22 cellular contexts compared by ENCODE assay signal in the genomic region with DNA sequence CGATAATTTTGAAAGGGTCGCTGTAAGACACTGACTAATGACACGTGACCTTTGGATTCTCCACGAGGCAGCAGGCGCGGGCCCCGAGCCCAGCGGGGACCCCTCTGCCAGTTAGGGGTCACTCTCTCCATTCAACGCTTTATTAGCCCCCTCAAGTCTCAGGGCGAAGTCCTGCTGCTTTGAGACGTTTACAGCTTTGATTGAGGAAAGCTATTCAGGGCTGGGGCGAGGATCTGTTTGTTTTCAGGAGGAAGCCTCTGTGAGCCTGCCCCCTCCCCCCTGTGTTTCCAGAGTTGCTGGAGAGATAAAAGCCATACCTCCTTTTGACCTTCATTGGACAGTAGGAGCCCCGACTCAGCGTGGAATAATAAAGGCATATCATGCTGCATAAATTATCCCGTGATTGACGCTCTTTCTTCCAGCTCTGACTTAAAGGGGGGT. TPM values are rescaled to one million over a fixed set of nuclear protein-coding genes. Genes with fewer than 3 reads are reported as not detected.
A peak's percentile ranks its signal among the peaks of the same experiment; 100 is the strongest.
DNase-seq lines count a peak whose midpoint lies in the region; ATAC-seq, FAIRE-seq and TF ChIP-seq lines count a peak whose summit lies in the region.
"Had no signal": no experiment of that assay in that cellular context is flagged by ENCODE, and none has a peak within 500 bp of the region (broad histone marks: within the 10 kb centered on the region; RNA-seq: fewer than 3 reads in every experiment).

No MANE protein-coding gene starts in this region.

- WGBS in A549 (ENCODE audit: missing lambda C conversion rate): 45% methylated on average over 13 of the region's 16 CpGs
- WGBS in mesodermal cell (ENCODE audit: insufficient coverage in 2 of 2), 2 experiments: 2 to 3% methylated on average over 6 to 12 of the region's 16 CpGs

- H3K27ac ChIP-seq in A549 (no peak overlapping the region), mesodermal cell (ENCODE audit: low read depth, low read length, severe bottlenecking) (peak overlapping the region; percentile 94), breast epithelium (no peak overlapping the region)
- H3K27ac ChIP-seq: heart left ventricle, neutrophil, Peyer's patch had no signal

- BruUV-seq in Calu3 (replicated peaks; lab: Mats Ljungman, UMichigan): no TSS peak

- intact Hi-C loops in Calu3 (cut with micrococcal nuclease; ENCODE audit: unreplicated experiment) (loop anchor here (5.0 kb wide), 1 partner anchor 91 kb away; no protein-coding TSS in a partner anchor), breast epithelium (cut with DNase I; ENCODE audit: low total_unique reads) (no loop called here)

- POLR2A ChIA-PET in A549 (lab: Yijun Ruan, JAX): no interaction called here
- POLR2A ChIA-PET in HEK293T (lab: Yijun Ruan, JAX): no interaction called here

- TF ChIP-seq POLR2A in A549 (IDR thresholded peaks at IDR 0.05; ENCODE audit: low read length) (no peak), breast epithelium (IDR thresholded peaks at IDR 0.05) (no peak)

- no peak for TF ChIP-seq RAD21 in A549 (conservative IDR thresholded peaks at IDR 0.05 in 1 of 2, IDR thresholded peaks at IDR 0.05 in 1 of 2)

- H3K36me3 ChIP-seq in mesodermal cell (ENCODE audit: control insufficient read depth, insufficient read depth, low read length) (no peaks in the 10 kb centered on the region), breast epithelium (no peaks in the 10 kb centered on the region)
- H3K36me3 ChIP-seq: heart left ventricle, neutrophil, Peyer's patch had no signal

- H3K9me3 Mint-ChIP-seq in Calu3 (ENCODE audit: low read depth, unreplicated experiment): no peaks in the 10 kb centered on the region
- H3K9me3 Mint-ChIP-seq: activated naive CD8-positive, alpha-beta T cell treated with anti-CD3 and anti-CD28 coated beads, Interleukin-2, amount 10 ng/mL, durations not matched to agents 7 days and 5 days had no signal

- FAIRE-seq in A549 (lab: Jason Lieb, UNC): no peak
- FAIRE-seq: D721Med had no signal

- TF ChIP-seq EP300 in A549 (IDR thresholded peaks at IDR 0.05): no peak

- no peak overlapping the region for H3K4me3 ChIP-seq in A549
- peak overlapping the region; percentile 14 for H3K4me3 ChIP-seq in choroid plexus epithelial cell (ENCODE audit: low read depth, low read length)
- no peak overlapping the region for H3K4me3 ChIP-seq in mesodermal cell (ENCODE audit: extremely low read depth, insufficient read depth, low read length, poor library complexity, severe bottlenecking)
- no peak overlapping the region for H3K4me3 ChIP-seq in breast epithelium

- H3K27me3 ChIP-seq in breast epithelium: peaks cover 0 to 32% of the 10 kb centered on the region in 2 donors

- H3K4me2 ChIP-seq in A549: peak overlapping the region; percentile 49; the same call in 2 of the 3 replicates

- H3K27ac Mint-ChIP-seq in Calu3 (ENCODE audit: unreplicated experiment): no peak overlapping the region
- H3K27ac Mint-ChIP-seq: activated naive CD8-positive, alpha-beta T cell treated with anti-CD3 and anti-CD28 coated beads, Interleukin-2, amount 10 ng/mL, durations not matched to agents 7 days and 5 days; stimulated activated naive B cell treated with anti-CD40 and anti-IgM and Interleukin-4, amounts not matched to agents 10 μg/mL and 1 μg/mL and 100 μg/mL, for 72 hours had no signal

- H3K4me3 Mint-ChIP-seq in Calu3 (ENCODE audit: low read depth, unreplicated experiment): no peak overlapping the region
- H3K4me3 Mint-ChIP-seq: activated naive CD8-positive, alpha-beta T cell treated with anti-CD3 and anti-CD28 coated beads, Interleukin-2, amount 10 ng/mL, durations not matched to agents 7 days and 5 days; stimulated activated naive B cell treated with anti-CD40 and anti-IgM and Interleukin-4, amounts not matched to agents 10 μg/mL and 1 μg/mL and 100 μg/mL, for 72 hours had no signal

- H3K4me1 ChIP-seq in A549 (peaks cover 17% of the 10 kb centered on the region), mesodermal cell (ENCODE audit: control insufficient read depth, insufficient read depth, low read length, poor library complexity, severe bottlenecking) (peaks cover 27% of the 10 kb centered on the region), breast epithelium (no peaks in the 10 kb centered on the region)

- CTCF ChIA-PET in A549 (lab: Yijun Ruan, JAX) (no interaction called here), HEK293T (lab: Yijun Ruan, JAX) (no interaction called here), Calu3 (lab: Charles Lee) (interaction anchor here (0.7 to 1.5 kb wide), 3 partner anchors 43 to 273 kb away, joined by 3 to 5 read pairs (median 4); no protein-coding TSS in a partner anchor)

- peaks cover 3% of the 10 kb centered on the region for H3K36me3 Mint-ChIP-seq in Calu3 (ENCODE audit: insufficient read depth, unreplicated experiment)
- H3K36me3 Mint-ChIP-seq: activated naive CD8-positive, alpha-beta T cell treated with anti-CD3 and anti-CD28 coated beads, Interleukin-2, amount 10 ng/mL, durations not matched to agents 7 days and 5 days; stimulated activated naive B cell treated with anti-CD40 and anti-IgM and Interleukin-4, amounts not matched to agents 10 μg/mL and 1 μg/mL and 100 μg/mL, for 72 hours had no signal

- no peaks in the 10 kb centered on the region for H3K9me3 ChIP-seq in A549
- no peaks in the 10 kb centered on the region for H3K9me3 ChIP-seq in mesodermal cell (ENCODE audit: control insufficient read depth, low read length)
- H3K9me3 ChIP-seq in breast epithelium: no peaks in the 10 kb centered on the region
- H3K9me3 ChIP-seq: heart left ventricle, neutrophil, Peyer's patch had no signal

- peak in 1 of 2 experiments; percentile 50; a peak in 3 of 6 replicates for ATAC-seq in A549
- ATAC-seq in GM18511 (IDR thresholded peaks at IDR 0.05; ENCODE audit: unreplicated experiment): no peak
- ATAC-seq: esophagus mucosa; heart left ventricle; left ventricle myocardium superior; stimulated activated naive B cell treated with anti-CD40 and anti-IgM and Interleukin-4, amounts not matched to agents 10 μg/mL and 1 μg/mL and 100 μg/mL, for 72 hours had no signal

- DNase-seq in A549 (ENCODE audit: low read depth in 1 of 2, low spot score in 1 of 2): no peak
- peak; percentile 55 for DNase-seq in HEK293T (ENCODE audit: extremely low spot score)
- DNase-seq in choroid plexus epithelial cell (ENCODE audit: low read depth): no peak
- no peak for DNase-seq in Calu3
- no peak for DNase-seq in stimulated activated CD4-positive, alpha-beta T cell treated with anti-CD3 and anti-CD28 coated beads, Interleukin-2, amount 100 ng/mL, for 48 hours
- no peak for DNase-seq in breast epithelium (ENCODE audit: low spot score in 2 of 2)
- DNase-seq: activated CD4-positive, alpha-beta T cell treated with anti-CD3 and anti-CD28 coated beads for 1 hour; activated naive CD8-positive, alpha-beta T cell treated with anti-CD3 and anti-CD28 coated beads, Interleukin-2, amount 10 ng/mL, durations not matched to agents 7 days and 5 days; activated T-cell treated with anti-CD3 and anti-CD28 coated beads for 4 hours; heart left ventricle; KBM-7; left ventricle myocardium superior; NCI-H146; NCI-H446; stimulated activated naive B cell treated with anti-CD40 and anti-IgM and Interleukin-4, amounts not matched to agents 10 μg/mL and 1 μg/mL and 100 μg/mL, for 72 hours; T-helper 1 cell had no signal

- peaks cover 42% of the 10 kb centered on the region for H3K4me1 Mint-ChIP-seq in Calu3 (ENCODE audit: low read depth, unreplicated experiment)
- H3K4me1 Mint-ChIP-seq: activated naive CD8-positive, alpha-beta T cell treated with anti-CD3 and anti-CD28 coated beads, Interleukin-2, amount 10 ng/mL, durations not matched to agents 7 days and 5 days had no signal

- TF ChIP-seq CTCF in A549 (IDR thresholded peaks at IDR 0.05) (no peak), choroid plexus epithelial cell (conservative IDR thresholded peaks at IDR 0.05; ENCODE audit: low read depth, low read length) (no peak), Calu3 (IDR thresholded peaks at IDR 0.05; ENCODE audit: unreplicated experiment) (no peak), breast epithelium (IDR thresholded peaks at IDR 0.05) (no peak)

- H3K27me3 Mint-ChIP-seq in Calu3 (ENCODE audit: unreplicated experiment): peaks cover 29% of the 10 kb centered on the region

TF ChIP-seq in A549, 52 proteins besides CTCF, POLR2A, EP300 and RAD21 (continues in another document):
- TF ChIP-seq HEYL (CRISPR knock-in tag; IDR thresholded peaks at IDR 0.05) (no peak), KDM5A (IDR thresholded peaks at IDR 0.05) (no peak), HOXA7 (CRISPR knock-in tag; IDR thresholded peaks at IDR 0.05) (no peak)
- TF ChIP-seq, protein P1, sequence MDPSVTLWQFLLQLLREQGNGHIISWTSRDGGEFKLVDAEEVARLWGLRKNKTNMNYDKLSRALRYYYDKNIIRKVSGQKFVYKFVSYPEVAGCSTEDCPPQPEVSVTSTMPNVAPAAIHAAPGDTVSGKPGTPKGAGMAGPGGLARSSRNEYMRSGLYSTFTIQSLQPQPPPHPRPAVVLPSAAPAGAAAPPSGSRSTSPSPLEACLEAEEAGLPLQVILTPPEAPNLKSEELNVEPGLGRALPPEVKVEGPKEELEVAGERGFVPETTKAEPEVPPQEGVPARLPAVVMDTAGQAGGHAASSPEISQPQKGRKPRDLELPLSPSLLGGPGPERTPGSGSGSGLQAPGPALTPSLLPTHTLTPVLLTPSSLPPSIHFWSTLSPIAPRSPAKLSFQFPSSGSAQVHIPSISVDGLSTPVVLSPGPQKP (IDR thresholded peaks at IDR 0.05; ENCODE audit: low read depth, low read length): no peak

TF ChIP-seq in HEK293T, 16 proteins besides CTCF, POLR2A, EP300 and RAD21:
- TF ChIP-seq L3MBTL2 (conservative IDR thresholded peaks at IDR 0.05) (peak; percentile 76), FOXM1 (IDR thresholded peaks at IDR 0.05; ENCODE audit: borderline replicate concordance) (no peak)
- TF ChIP-seq, protein P2, sequence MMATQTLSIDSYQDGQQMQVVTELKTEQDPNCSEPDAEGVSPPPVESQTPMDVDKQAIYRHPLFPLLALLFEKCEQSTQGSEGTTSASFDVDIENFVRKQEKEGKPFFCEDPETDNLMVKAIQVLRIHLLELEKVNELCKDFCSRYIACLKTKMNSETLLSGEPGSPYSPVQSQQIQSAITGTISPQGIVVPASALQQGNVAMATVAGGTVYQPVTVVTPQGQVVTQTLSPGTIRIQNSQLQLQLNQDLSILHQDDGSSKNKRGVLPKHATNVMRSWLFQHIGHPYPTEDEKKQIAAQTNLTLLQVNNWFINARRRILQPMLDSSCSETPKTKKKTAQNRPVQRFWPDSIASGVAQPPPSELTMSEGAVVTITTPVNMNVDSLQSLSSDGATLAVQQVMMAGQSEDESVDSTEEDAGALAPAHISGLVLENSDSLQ (IDR thresholded peaks at IDR 0.05): peak; percentile 62

RNA-seq across cellular contexts. Expression of a gene that starts 31.4 kb away (rescaled TPM):
- polyA plus RNA-seq in A549 (2011; rRNA removed) (2.4 and 3.8 TPM in 2 replicates), A549 (2017; fragmentation: RNase III; extraction: RNeasy Plus Mini Kit Qiagen cat#74134 plus additional on column Dnase treatment) (2.0 to 2.6 TPM (median 2.6 TPM) in 3 replicates)
- 3.3 and 3.9 TPM in 2 replicates for polyA plus RNA-seq in A549 (2012; cell fraction: cytosol; rRNA removed)
- 3.3 and 3.5 TPM in 2 replicates for polyA plus RNA-seq in A549 (2012; cell fraction: nucleus; rRNA removed)
- 3.2 and 4.2 TPM in 2 replicates for polyA minus RNA-seq in A549 (2011; rRNA and poly(A)+ RNA removed)
- 195 TPM for polyA plus RNA-seq in mesodermal cell (2013, experiment 1 of 2)
- polyA plus RNA-seq in mesodermal cell (2013, experiment 2 of 2): 141 TPM
- total RNA-seq in Calu3 (2022) (8.4 and 10.4 TPM in 2 replicates), breast epithelium (10 to 100 TPM in 2 of 3 donors, 1 to 10 TPM in 1; 1.6 to 12.7 (median 11.5) TPM)
- total RNA-seq: activated naive CD8-positive, alpha-beta T cell treated with anti-CD3 and anti-CD28 coated beads, Interleukin-2, amount 10 ng/mL, durations not matched to agents 7 days and 5 days had no signal
